Comparison of ENCODE assay signal across 1 cellular context in genomic region chr6:12751694-12752304, GRCh38.
TF ChIP-seq lines count a peak whose summit lies in the region.

No MANE protein-coding gene starts in this region.

TF ChIP-seq in HepG2, 621 proteins besides CTCF, POLR2A, EP300 and RAD21 (continued from another document and continues in another):
- TF ChIP-seq ZBTB46 (CRISPR knock-in tag; IDR thresholded peaks at IDR 0.05; ENCODE audit: borderline replicate concordance) (no peak), ZSCAN30 (CRISPR knock-in tag; IDR thresholded peaks at IDR 0.05) (no peak), TOE1 (CRISPR knock-in tag; IDR thresholded peaks at IDR 0.05) (no peak), SKIL (CRISPR knock-in tag; IDR thresholded peaks at IDR 0.05; ENCODE audit: borderline replicate concordance) (no peak), ZNF350 (CRISPR knock-in tag; IDR thresholded peaks at IDR 0.05; ENCODE audit: borderline replicate concordance, low read depth) (no peak), FOXP4 (CRISPR knock-in tag; IDR thresholded peaks at IDR 0.05) (no peak), HDAC6 (IDR thresholded peaks at IDR 0.05; ENCODE audit: low read depth, low read length) (no peak), ZNF367 (CRISPR knock-in tag; IDR thresholded peaks at IDR 0.05; ENCODE audit: borderline replicate concordance) (0 out of 2 replicates have a peak, but pooled peaks have one; percentile 65), FOXA3 (CRISPR knock-in tag; IDR thresholded peaks at IDR 0.05) (0 out of 2 replicates have a peak, but pooled peaks have one; percentile 30), ZNF639 (CRISPR knock-in tag; conservative IDR thresholded peaks at IDR 0.05) (no peak; the same call in 1 of the 2 replicates), MEIS2 (CRISPR knock-in tag; IDR thresholded peaks at IDR 0.05) (0 out of 2 replicates have a peak, but pooled peaks have one; percentile 45), MLX (CRISPR knock-in tag; IDR thresholded peaks at IDR 0.05) (no peak), ZKSCAN1 (IDR thresholded peaks at IDR 0.05; ENCODE audit: low read length) (no peak), SRY (CRISPR knock-in tag; IDR thresholded peaks at IDR 0.05) (no peak), TBP (CRISPR knock-in tag; IDR thresholded peaks at IDR 0.05) (no peak), ATF3 (CRISPR knock-in tag; IDR thresholded peaks at IDR 0.05) (no peak), DZIP1 (CRISPR knock-in tag; IDR thresholded peaks at IDR 0.05) (no peak), ZC3H13 (CRISPR knock-in tag; IDR thresholded peaks at IDR 0.05) (no peak), ZBED4 (CRISPR knock-in tag; IDR thresholded peaks at IDR 0.05; ENCODE audit: borderline replicate concordance) (no peak; the same call in 1 of the 2 replicates), MTERF4 (CRISPR knock-in tag; IDR thresholded peaks at IDR 0.05) (no peak), TARDBP (CRISPR knock-in tag; IDR thresholded peaks at IDR 0.05) (no peak), ZNF614 (CRISPR knock-in tag; IDR thresholded peaks at IDR 0.05; ENCODE audit: borderline replicate concordance) (peak; percentile 55; the same call in 1 of the 2 replicates), EED (CRISPR knock-in tag; IDR thresholded peaks at IDR 0.05) (no peak), ZUFSP (CRISPR knock-in tag; IDR thresholded peaks at IDR 0.05; ENCODE audit: borderline replicate concordance) (no peak), ZSCAN20 (CRISPR knock-in tag; IDR thresholded peaks at IDR 0.05; ENCODE audit: borderline replicate concordance) (peak; percentile 49; the same call in 1 of the 2 replicates), ZFP82 (CRISPR knock-in tag; IDR thresholded peaks at IDR 0.05; ENCODE audit: borderline replicate concordance) (no peak), GTF3A (CRISPR knock-in tag; conservative IDR thresholded peaks at IDR 0.05) (no peak), EZH2 (conservative IDR thresholded peaks at IDR 0.05; ENCODE audit: low read depth, low read length) (no peak), ZNF776 (CRISPR knock-in tag; IDR thresholded peaks at IDR 0.05) (no peak), CHCHD3 (CRISPR knock-in tag; IDR thresholded peaks at IDR 0.05) (no peak), NR2C2 (CRISPR knock-in tag; IDR thresholded peaks at IDR 0.05; ENCODE audit: borderline replicate concordance) (no peak), CENPX (CRISPR knock-in tag; IDR thresholded peaks at IDR 0.05) (no peak), ZFY (CRISPR knock-in tag; IDR thresholded peaks at IDR 0.05) (0 out of 2 replicates have a peak, but pooled peaks have one; percentile 20), TBX2 (CRISPR knock-in tag; IDR thresholded peaks at IDR 0.05; ENCODE audit: borderline replicate concordance) (no peak), NRL (CRISPR knock-in tag; IDR thresholded peaks at IDR 0.05; ENCODE audit: borderline replicate concordance) (no peak), E2F5 (CRISPR knock-in tag; conservative IDR thresholded peaks at IDR 0.05) (no peak), ZNF773 (CRISPR knock-in tag; IDR thresholded peaks at IDR 0.05; ENCODE audit: borderline replicate concordance) (no peak), PAF1 (CRISPR knock-in tag; IDR thresholded peaks at IDR 0.05) (no peak), TGIF2 (CRISPR knock-in tag; IDR thresholded peaks at IDR 0.05) (peak; percentile 90)
